ENCODE assay signal across 8 cellular contexts in genomic region chr2:17539993-17540812, GRCh38. TPM values are rescaled to one million over a fixed set of nuclear protein-coding genes. Genes with fewer than 3 reads are reported as not detected.
A peak's percentile ranks its signal among the peaks of the same experiment; 100 is the strongest.
DNase-seq lines count a peak whose midpoint lies in the region; ATAC-seq, FAIRE-seq and TF ChIP-seq lines count a peak whose summit lies in the region.

VSNL1 (plus strand) TSS chr2:17540696; CDS start chr2:17592075, 51,379 bp downstream.

- FAIRE-seq in GM19239 (lab: Jason Lieb, UNC) = no peak

- H3K9me3 ChIP-seq in HUES64 (ENCODE audit: insufficient read depth, low read depth, low read length) (no peaks in the 10 kb centered on the region), muscle layer of colon (ENCODE audit: low read length) (no peaks in the 10 kb centered on the region)

- H3K36me3 ChIP-seq in HUES64 (ENCODE audit: insufficient read depth, low read length) = no peaks in the 10 kb centered on the region
- H3K36me3 ChIP-seq in muscle layer of colon (ENCODE audit: insufficient read depth, low read length) = no peaks in the 10 kb centered on the region

- H3K4me1 ChIP-seq in HUES64 (ENCODE audit: insufficient read depth, low read length) (peaks cover 45% of the 10 kb centered on the region), muscle layer of colon (ENCODE audit: insufficient read depth, low read length) (peaks cover 7% of the 10 kb centered on the region)

- no peak for ATAC-seq in GM18511 (IDR thresholded peaks at IDR 0.05; ENCODE audit: unreplicated experiment)
- ATAC-seq in GM19023 (IDR thresholded peaks at IDR 0.05; ENCODE audit: unreplicated experiment) = no peak

- peaks cover 35% of the 10 kb centered on the region for H3K27me3 ChIP-seq in HUES64 (ENCODE audit: insufficient read depth, low read length)
- H3K27me3 ChIP-seq in muscle layer of colon (ENCODE audit: control insufficient read depth in 1 of 2, insufficient read depth in 2 of 2, low read length in 2 of 2) = peaks cover 13 to 19% of the 10 kb centered on the region in 2 donors

- H3K27ac ChIP-seq in HUES64 (ENCODE audit: low read depth, low read length) = peak within 1 kb of the TSS; percentile 74
- peak within 1 kb of the TSS; percentile 54 for H3K27ac ChIP-seq in muscle layer of colon (ENCODE audit: low read depth, low read length)

- peak; percentile 26 for DNase-seq in RPMI7951 (ENCODE audit: low read depth)
- DNase-seq in fibroblast of mammary gland (ENCODE audit: low read depth) = peak; percentile 30
- DNase-seq in GM19239 (ENCODE audit: insufficient read length, low spot score) = no peak
- no peak for DNase-seq in activated CD4-positive, CD25-positive, alpha-beta regulatory T cell treated with anti-CD3 and anti-CD28 coated beads, Interleukin-2, amount 50 U/mL, for 72 hours

- peak within 1 kb of the TSS; percentile 88 for H3K9ac ChIP-seq in HUES64 (ENCODE audit: low read depth, low read length)
- no peak within 1 kb of the TSS for H3K9ac ChIP-seq in muscle layer of colon (ENCODE audit: low read length)

- under 1% methylated on average over 48 of the region's 48 CpGs for WGBS in HUES64

- TF ChIP-seq CTCF in fibroblast of mammary gland (conservative IDR thresholded peaks at IDR 0.05; ENCODE audit: control insufficient read depth, insufficient read depth, low read depth, low read length) = no peak

- H3K4me3 ChIP-seq in HUES64 (ENCODE audit: low read length) = peak within 1 kb of the TSS; percentile 82
- H3K4me3 ChIP-seq in fibroblast of mammary gland (ENCODE audit: control insufficient read depth, low read depth, low read length) = peak within 1 kb of the TSS; percentile 33
- peak within 1 kb of the TSS; percentile 43 to 80 for H3K4me3 ChIP-seq in muscle layer of colon (ENCODE audit: low read depth in 1 of 2, low read length in 2 of 2)

RNA-seq across cellular contexts. Expression of gene VSNL1, which starts in this region (rescaled TPM):
- polyA plus RNA-seq in HUES64 (2013, experiment 1 of 2) = 44.1 TPM
- polyA plus RNA-seq in HUES64 (2013, experiment 2 of 2) = 55.2 TPM
- total RNA-seq in RPMI7951 (2014; rRNA removed; shearing (Covaris generic)) = not detected in 2 replicates

Comparison
In these comparisons a context has a peak if more than half of its experiments do, and no peak if none do; other contexts are left out.
1. Peak in DNase-seq in RPMI7951; RNA of the gene not detected or under 1 TPM.